Comparison of ENCODE assay signal across 9 cellular contexts in the genomic region with DNA sequence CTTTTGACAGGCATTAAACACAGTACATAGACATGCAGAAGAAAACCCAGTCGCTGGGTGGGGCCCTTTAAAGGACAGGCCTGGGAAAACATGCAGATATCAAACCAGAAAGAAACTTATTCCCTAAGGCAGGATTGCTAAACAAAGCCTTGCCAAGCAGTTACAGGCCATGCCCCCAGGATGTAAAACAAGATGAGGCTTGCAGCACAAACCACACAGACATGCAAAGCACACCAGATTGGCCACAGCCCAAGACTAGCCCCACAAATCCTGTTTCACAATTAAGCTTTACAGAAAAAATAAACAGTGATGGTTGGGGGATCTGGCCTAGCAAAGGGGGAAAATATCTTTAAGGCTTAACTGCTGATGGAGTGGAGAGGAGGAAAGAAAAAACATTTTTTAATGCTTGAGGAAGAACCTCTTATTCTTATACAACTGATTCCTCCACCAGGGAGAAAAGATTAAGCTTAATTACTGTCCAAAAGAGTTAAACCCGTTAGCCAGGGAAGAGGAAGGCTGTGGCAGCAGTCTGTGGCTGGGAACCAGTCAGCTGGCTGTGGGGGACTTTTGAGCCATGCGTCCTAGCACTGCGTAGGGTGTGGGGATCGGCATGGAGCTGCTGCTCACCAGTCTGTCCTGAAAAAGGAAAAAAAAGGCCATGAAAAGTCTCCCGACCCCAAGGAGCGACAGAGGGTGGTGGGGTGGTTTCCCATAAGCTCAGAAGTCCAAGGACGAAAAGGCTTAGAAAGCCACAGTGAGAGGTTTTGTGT. TPM values are rescaled to one million over a fixed set of nuclear protein-coding genes. Genes with fewer than 3 reads are reported as not detected.
A peak's percentile ranks its signal among the peaks of the same experiment; 100 is the strongest.
DNase-seq lines count a peak whose midpoint lies in the region; ATAC-seq lines count a peak whose summit lies in the region.
"Had no signal": no experiment of that assay in that cellular context is flagged by ENCODE, and none has a peak within 500 bp of the region (broad histone marks: within the 10 kb centered on the region; RNA-seq: fewer than 3 reads in every experiment).

No MANE protein-coding gene starts in this region.

- no peak overlapping the region for H2BK15ac ChIP-seq in mesendoderm (replicated peaks; ENCODE audit: low read depth)

- H3K23ac ChIP-seq in mesendoderm (ENCODE audit: low read length) = no peak overlapping the region

- no peaks in the 10 kb centered on the region for H3K27me3 ChIP-seq in mesendoderm (ENCODE audit: insufficient read depth, low read length, poor library complexity)

- ATAC-seq in GM18498 (IDR thresholded peaks at IDR 0.05; ENCODE audit: unreplicated experiment) = peak; percentile 77
- ATAC-seq in HG02870 (IDR thresholded peaks at IDR 0.05; ENCODE audit: unreplicated experiment) = peak; percentile 73

- no peaks in the 10 kb centered on the region for H3K79me2 ChIP-seq in mesendoderm (ENCODE audit: control insufficient read depth, insufficient read depth, low read length)

- H3K4me1 ChIP-seq in mesendoderm (ENCODE audit: control insufficient read depth, low read depth, low read length) = no peaks in the 10 kb centered on the region

- no peak overlapping the region for H4K8ac ChIP-seq in mesendoderm (ENCODE audit: low read depth, low read length)

- H2BK120ac ChIP-seq in mesendoderm (ENCODE audit: low read depth, low read length) = peak overlapping the region; percentile 76

- H3K79me1 ChIP-seq in mesendoderm (ENCODE audit: low read length) = no peaks in the 10 kb centered on the region

- H3K4ac ChIP-seq in mesendoderm (ENCODE audit: low read depth, low read length) = peak overlapping the region; percentile 98

- H3K4me3 ChIP-seq in SK-N-MC (peak overlapping the region; percentile 39), mesendoderm (ENCODE audit: low read length) (no peak overlapping the region)

- H2BK5ac ChIP-seq in mesendoderm (ENCODE audit: low read length) = peak overlapping the region; percentile 29

- peaks cover 6% of the 10 kb centered on the region; the same call in 1 of the 2 replicates for H3K9me3 ChIP-seq in SK-N-MC (ENCODE audit: low read depth, low read length)

- 0 out of 2 replicates have a peak, but pooled peaks cover 8% of the 10 kb centered on the region for H3K36me3 ChIP-seq in SK-N-MC (ENCODE audit: insufficient read depth, low read length)
- no peaks in the 10 kb centered on the region for H3K36me3 ChIP-seq in mesendoderm (ENCODE audit: control insufficient read depth, insufficient read depth, low read length)

- no CpG with 5 or more reads among the region's 8 CpGs for WGBS in mesendoderm (ENCODE audit: extremely low coverage, insufficient coverage, low lambda C conversion rate)

- H2AK5ac ChIP-seq in mesendoderm (ENCODE audit: low read length) = peak overlapping the region; percentile 56

- H3K27ac ChIP-seq in SK-N-MC = peak overlapping the region; percentile 95
- no peak overlapping the region for H3K27ac ChIP-seq in mesendoderm (ENCODE audit: low read depth, low read length)

- H4K5ac ChIP-seq in mesendoderm (ENCODE audit: low read length) = no peak overlapping the region

- no peak overlapping the region for H3K4me2 ChIP-seq in mesendoderm (ENCODE audit: low read length)

- peak; percentile 91 for DNase-seq in SK-N-MC (ENCODE audit: low read depth, low spot score)
- peak; percentile 57 for DNase-seq in mesendoderm
- DNase-seq in activated T-cell treated with anti-CD3 and anti-CD28 coated beads, Interleukin-2, amount 50 U/mL, for 24 hours = no peak
- no peak for DNase-seq in medulla oblongata (ENCODE audit: extremely low spot score)
- DNase-seq in HUDEP-2 (lab: John Stamatoyannopoulos, UW; ENCODE audit: unreplicated experiment in 76 of 76) = no peak
- no peak for DNase-seq in T-helper 9 cell
- DNase-seq: posterior cingulate gyrus had no signal

- H3K9me3 Mint-ChIP-seq in activated T-cell treated with anti-CD3 and anti-CD28 coated beads, Interleukin-2, amount 50 U/mL, for 24 hours = no peaks in the 10 kb centered on the region

- H3K4me3 Mint-ChIP-seq in activated T-cell treated with anti-CD3 and anti-CD28 coated beads, Interleukin-2, amount 50 U/mL, for 24 hours = no peak overlapping the region

- peak overlapping the region; percentile 55 for H3K18ac ChIP-seq in mesendoderm (ENCODE audit: low read length)

- no peaks in the 10 kb centered on the region for H3K4me1 Mint-ChIP-seq in activated T-cell treated with anti-CD3 and anti-CD28 coated beads, Interleukin-2, amount 50 U/mL, for 24 hours (ENCODE audit: low read depth)

- H3K9ac ChIP-seq in SK-N-MC (ENCODE audit: insufficient read length) = peak overlapping the region; percentile 57
- no peak overlapping the region for H3K9ac ChIP-seq in mesendoderm (ENCODE audit: low read length)

- peak overlapping the region; percentile 78 for H3K56ac ChIP-seq in mesendoderm (ENCODE audit: low read length)

- no peaks in the 10 kb centered on the region for H3K36me3 Mint-ChIP-seq in activated T-cell treated with anti-CD3 and anti-CD28 coated beads, Interleukin-2, amount 50 U/mL, for 24 hours (ENCODE audit: low read depth)

- H3K27ac Mint-ChIP-seq in activated T-cell treated with anti-CD3 and anti-CD28 coated beads, Interleukin-2, amount 50 U/mL, for 24 hours = no peak overlapping the region

- H3K27me3 Mint-ChIP-seq in activated T-cell treated with anti-CD3 and anti-CD28 coated beads, Interleukin-2, amount 50 U/mL, for 24 hours = peaks cover 3% of the 10 kb centered on the region

RNA-seq across cellular contexts. Expression of a gene that starts 28.4 kb away (rescaled TPM):
- 0.01 TPM for polyA plus RNA-seq in mesendoderm (2013, experiment 1 of 2)
- polyA plus RNA-seq in mesendoderm (2013, experiment 2 of 2) = 0.04 TPM

Comparison
In these comparisons a context has a peak if more than half of its experiments do, and no peak if none do; other contexts are left out.
1. DNase-seq: peak in SK-N-MC (single experiment) and mesendoderm (single experiment); none in activated T-cell treated with anti-CD3 and anti-CD28 coated beads, Interleukin-2, amount 50 U/mL, for 24 hours (single experiment), medulla oblongata (single experiment), HUDEP-2 (0 of 76) and T-helper 9 cell (single experiment).